Comparison of ENCODE assay signal across 14 cellular contexts in genomic region chr19:51124216-51124615, GRCh38. TPM values are rescaled to one million over a fixed set of nuclear protein-coding genes. Genes with fewer than 3 reads are reported as not detected.
A peak's percentile ranks its signal among the peaks of the same experiment; 100 is the strongest.
DNase-seq lines count a peak whose midpoint lies in the region; ATAC-seq and TF ChIP-seq lines count a peak whose summit lies in the region.
"Had no signal": no experiment of that assay in that cellular context is flagged by ENCODE, and none has a peak within 500 bp of the region (broad histone marks: within the 10 kb centered on the region; RNA-seq: fewer than 3 reads in every experiment).

No MANE protein-coding gene starts in this region.

- no peak for DNase-seq in activated T-cell treated with anti-CD3 and anti-CD28 coated beads, Interleukin-2, amount 50 U/mL, for 72 hours
- DNase-seq in activated T-cell treated with anti-CD3 and anti-CD28 coated beads for 4 hours, result no peak
- no peak for DNase-seq in activated T-helper 2 cell treated with anti-CD3 and anti-CD28 coated beads, Interferon-gamma antibody, Interleukin-2, Interleukin-4, amounts not matched to agents 10 μg/mL and 5 μg/mL and 100 μg/mL, durations not matched to agents 14 hours and 24 hours and 36 hours (ENCODE audit: low spot score)
- no peak for DNase-seq in mesenchymal stem cell
- DNase-seq in NCI-H2196 (lab: John Stamatoyannopoulos, UW; ENCODE audit: unreplicated experiment), result no peak
- DNase-seq in body of pancreas, result no peak
- DNase-seq: foreskin melanocyte; NCI-H1105; NCI-H2171; stimulated activated CD4-positive, alpha-beta T cell treated with anti-CD3 and anti-CD28 coated beads, Interleukin-12 subunit alpha, Interleukin-12 subunit beta, amount 100 ng/mL, for 4 hours had no signal

- no peaks in the 10 kb centered on the region for H3K9me3 Mint-ChIP-seq in activated T-cell treated with anti-CD3 and anti-CD28 coated beads, Interleukin-2, amount 50 U/mL, for 72 hours
- H3K9me3 Mint-ChIP-seq in activated T-helper 2 cell treated with anti-CD3 and anti-CD28 coated beads, Interferon-gamma antibody, Interleukin-2, Interleukin-4, amounts not matched to agents 10 μg/mL and 5 μg/mL and 100 μg/mL, durations not matched to agents 14 hours and 24 hours and 36 hours, result no peaks in the 10 kb centered on the region

- no peak overlapping the region for H3K4me2 ChIP-seq in mesenchymal stem cell (ENCODE audit: low read length, poor library complexity, severe bottlenecking)
- H3K4me2 ChIP-seq: KMS-11 had no signal

- no peak overlapping the region for H3K18ac ChIP-seq in mesenchymal stem cell (ENCODE audit: low read depth in 1 of 2, low read length in 2 of 2)

- no peak overlapping the region for H3K27ac Mint-ChIP-seq in activated T-cell treated with anti-CD3 and anti-CD28 coated beads, Interleukin-2, amount 50 U/mL, for 72 hours
- H3K27ac Mint-ChIP-seq in activated T-helper 2 cell treated with anti-CD3 and anti-CD28 coated beads, Interferon-gamma antibody, Interleukin-2, Interleukin-4, amounts not matched to agents 10 μg/mL and 5 μg/mL and 100 μg/mL, durations not matched to agents 14 hours and 24 hours and 36 hours, result peak overlapping the region; percentile 63

- H2BK5ac ChIP-seq in mesenchymal stem cell (ENCODE audit: low read depth, low read length, poor library complexity, severe bottlenecking), result no peak overlapping the region

- H3K27me3 ChIP-seq in mesenchymal stem cell (ENCODE audit: control insufficient read depth in 1 of 2, insufficient read depth in 1 of 2, low read length in 2 of 2) (no peaks in the 10 kb centered on the region), thymus (ENCODE audit: control insufficient read depth, insufficient read depth) (no peaks in the 10 kb centered on the region), body of pancreas (no peaks in the 10 kb centered on the region)
- H3K27me3 ChIP-seq: pancreas had no signal

- peaks cover 86% of the 10 kb centered on the region for H3K4me1 Mint-ChIP-seq in activated T-cell treated with anti-CD3 and anti-CD28 coated beads, Interleukin-2, amount 50 U/mL, for 72 hours (ENCODE audit: low read depth)
- H3K4me1 Mint-ChIP-seq in activated T-helper 2 cell treated with anti-CD3 and anti-CD28 coated beads, Interferon-gamma antibody, Interleukin-2, Interleukin-4, amounts not matched to agents 10 μg/mL and 5 μg/mL and 100 μg/mL, durations not matched to agents 14 hours and 24 hours and 36 hours (ENCODE audit: low read depth), result peaks cover 38% of the 10 kb centered on the region

- no peak overlapping the region for H3K9ac ChIP-seq in mesenchymal stem cell (ENCODE audit: low read length)
- H3K9ac ChIP-seq: KMS-11 had no signal

- no peak for TF ChIP-seq CTCF in body of pancreas (IDR thresholded peaks at IDR 0.05)

- no peaks in the 10 kb centered on the region for H3K27me3 Mint-ChIP-seq in activated T-cell treated with anti-CD3 and anti-CD28 coated beads, Interleukin-2, amount 50 U/mL, for 72 hours (ENCODE audit: low read depth)
- peaks cover under 1% of the 10 kb centered on the region for H3K27me3 Mint-ChIP-seq in activated T-helper 2 cell treated with anti-CD3 and anti-CD28 coated beads, Interferon-gamma antibody, Interleukin-2, Interleukin-4, amounts not matched to agents 10 μg/mL and 5 μg/mL and 100 μg/mL, durations not matched to agents 14 hours and 24 hours and 36 hours (ENCODE audit: low read depth)

- no peak overlapping the region for H3K23ac ChIP-seq in mesenchymal stem cell (ENCODE audit: low read length in 2 of 2)

- WGBS in mesenchymal stem cell, result 91% methylated on average over 8 of the region's 9 CpGs
- WGBS in thymus, result 94% methylated on average over 9 of the region's 9 CpGs
- 54 to 55% methylated on average over 5 to 8 of the region's 9 CpGs for WGBS in body of pancreas, 2 donors

- H3K9me3 ChIP-seq in mesenchymal stem cell (ENCODE audit: control insufficient read depth, low read length) (no peaks in the 10 kb centered on the region), thymus (ENCODE audit: control insufficient read depth) (no peaks in the 10 kb centered on the region), body of pancreas (no peaks in the 10 kb centered on the region)
- H3K9me3 ChIP-seq: pancreas had no signal

- peak overlapping the region in 1 of 2 experiments; percentile 31 for H2BK12ac ChIP-seq in mesenchymal stem cell (ENCODE audit: low read length in 2 of 2)

- intact Hi-C loops in activated T-helper 2 cell treated with anti-CD3 and anti-CD28 coated beads, Interferon-gamma antibody, Interleukin-2, Interleukin-4, amounts not matched to agents 10 μg/mL and 5 μg/mL and 100 μg/mL, durations not matched to agents 14 hours and 24 hours and 36 hours (cut with micrococcal nuclease), result no loop called here
- intact Hi-C loops in body of pancreas (cut with DNase I), result no loop called here

- no peak for TF ChIP-seq POLR2A in body of pancreas (IDR thresholded peaks at IDR 0.05)

- peak overlapping the region; percentile 62 to 77 for H3K4me3 Mint-ChIP-seq in activated T-cell treated with anti-CD3 and anti-CD28 coated beads, Interleukin-2, amount 50 U/mL, for 72 hours
- no peak overlapping the region for H3K4me3 Mint-ChIP-seq in activated T-helper 2 cell treated with anti-CD3 and anti-CD28 coated beads, Interferon-gamma antibody, Interleukin-2, Interleukin-4, amounts not matched to agents 10 μg/mL and 5 μg/mL and 100 μg/mL, durations not matched to agents 14 hours and 24 hours and 36 hours (ENCODE audit: low read depth)

- peak overlapping the region; percentile 2 for H4K8ac ChIP-seq in mesenchymal stem cell (ENCODE audit: low read length)

- no peak overlapping the region for H2AFZ ChIP-seq in mesenchymal stem cell (ENCODE audit: low read depth, low read length)

- H3K4ac ChIP-seq in mesenchymal stem cell (ENCODE audit: low read depth in 1 of 2, low read length in 2 of 2), result peak overlapping the region in 1 of 2 experiments; percentile 2

- H3K27ac ChIP-seq in mesenchymal stem cell (ENCODE audit: low read length, poor library complexity, severe bottlenecking) (no peak overlapping the region), thymus (ENCODE audit: low read depth) (peak overlapping the region; percentile 31), body of pancreas (peak overlapping the region in 1 of 4 donors; percentile 69)
- H3K27ac ChIP-seq: KMS-11 had no signal

- H2BK120ac ChIP-seq in mesenchymal stem cell (ENCODE audit: low read depth, low read length), result no peak overlapping the region

- no peak for ATAC-seq in activated T-cell treated with anti-CD3 and anti-CD28 coated beads, Interleukin-2, amount 50 U/mL, for 72 hours (replicated peaks in 1 of 2)
- ATAC-seq in body of pancreas (no peak), GM21786 (IDR thresholded peaks at IDR 0.05; ENCODE audit: unreplicated experiment) (no peak)

- H3K4me3 ChIP-seq in mesenchymal stem cell (ENCODE audit: insufficient read depth in 1 of 2, low read depth in 1 of 2, low read length in 2 of 2) (no peak overlapping the region), thymus (ENCODE audit: low read length) (no peak overlapping the region), body of pancreas (no peak overlapping the region)

- H3K14ac ChIP-seq in mesenchymal stem cell (ENCODE audit: low read length in 2 of 2), result no peak overlapping the region

- no peak overlapping the region for H4K91ac ChIP-seq in mesenchymal stem cell (ENCODE audit: low read length)

- H2BK15ac ChIP-seq in mesenchymal stem cell (ENCODE audit: low read depth, poor library complexity, severe bottlenecking), result no peak overlapping the region

- no peaks in the 10 kb centered on the region for H3K79me1 ChIP-seq in mesenchymal stem cell (replicated peaks; ENCODE audit: low read length, poor library complexity, severe bottlenecking)

- H3K4me1 ChIP-seq in mesenchymal stem cell (ENCODE audit: control insufficient read depth, insufficient read depth, low read depth, low read length) (no peaks in the 10 kb centered on the region), thymus (ENCODE audit: control insufficient read depth, insufficient read depth, low read length) (no peaks in the 10 kb centered on the region), body of pancreas (no peaks in the 10 kb centered on the region)
- H3K4me1 ChIP-seq: pancreas had no signal

- H3K36me3 ChIP-seq in mesenchymal stem cell (ENCODE audit: control insufficient read depth in 1 of 2, insufficient read depth in 2 of 2, low read depth in 1 of 2, low read length in 2 of 2) (no peaks in the 10 kb centered on the region), thymus (ENCODE audit: control insufficient read depth, insufficient read depth) (no peaks in the 10 kb centered on the region), body of pancreas (replicated peaks in 1 of 2; ENCODE audit: insufficient read depth in 1 of 2, low read depth in 2 of 2) (no peaks in the 10 kb centered on the region)
- H3K36me3 ChIP-seq: pancreas had no signal

- H3K36me3 Mint-ChIP-seq in activated T-cell treated with anti-CD3 and anti-CD28 coated beads, Interleukin-2, amount 50 U/mL, for 72 hours (ENCODE audit: insufficient read depth in 2 of 2), result no peaks in the 10 kb centered on the region
- no peaks in the 10 kb centered on the region for H3K36me3 Mint-ChIP-seq in activated T-helper 2 cell treated with anti-CD3 and anti-CD28 coated beads, Interferon-gamma antibody, Interleukin-2, Interleukin-4, amounts not matched to agents 10 μg/mL and 5 μg/mL and 100 μg/mL, durations not matched to agents 14 hours and 24 hours and 36 hours (ENCODE audit: low read depth)

- H2AK5ac ChIP-seq in mesenchymal stem cell (ENCODE audit: low read length, severe bottlenecking), result no peak overlapping the region

RNA-seq across cellular contexts. Expression of gene SIGLEC9, which starts 0.5 kb away (rescaled TPM):
- 1 to 10 TPM in 1 of 2 donors, under 1 TPM in 1; 0.74 to 1.6 TPM for total RNA-seq in activated T-cell treated with anti-CD3 and anti-CD28 coated beads, Interleukin-2, amount 50 U/mL, for 72 hours
- total RNA-seq in activated T-helper 2 cell treated with anti-CD3 and anti-CD28 coated beads, Interferon-gamma antibody, Interleukin-2, Interleukin-4, amounts not matched to agents 10 μg/mL and 5 μg/mL and 100 μg/mL, durations not matched to agents 14 hours and 24 hours and 36 hours, result 0.18 TPM in 1 of 2 replicates, not detected in the other
- 0.21 TPM for polyA plus RNA-seq in mesenchymal stem cell (2013, experiment 1 of 2)
- polyA plus RNA-seq in mesenchymal stem cell (2013, experiment 2 of 2), result 0.25 TPM
- polyA plus RNA-seq in thymus, result 6.8 TPM
- 1 to 10 TPM in 1 of 2 donors, under 1 TPM in 1; 0.33 to 1.3 TPM for total RNA-seq in body of pancreas

RNA-seq across cellular contexts. Expression of gene CTU1, which starts 16.0 kb away (rescaled TPM):
- 10 to 100 TPM; 10.7 to 11.9 TPM for total RNA-seq in activated T-cell treated with anti-CD3 and anti-CD28 coated beads, Interleukin-2, amount 50 U/mL, for 72 hours
- 9.7 and 11.0 TPM in 2 replicates for total RNA-seq in activated T-helper 2 cell treated with anti-CD3 and anti-CD28 coated beads, Interferon-gamma antibody, Interleukin-2, Interleukin-4, amounts not matched to agents 10 μg/mL and 5 μg/mL and 100 μg/mL, durations not matched to agents 14 hours and 24 hours and 36 hours
- 2.5 TPM for polyA plus RNA-seq in mesenchymal stem cell (2013, experiment 1 of 2)
- polyA plus RNA-seq in mesenchymal stem cell (2013, experiment 2 of 2), result 2.7 TPM
- 2.9 TPM for polyA plus RNA-seq in thymus
- total RNA-seq in body of pancreas, result 10 to 100 TPM in 1 of 2 donors, 1 to 10 TPM in 1; 6.0 to 32.3 TPM

RNA-seq across cellular contexts. Expression of gene SIGLEC7, which starts 17.9 kb away (rescaled TPM):
- not detected for total RNA-seq in activated T-cell treated with anti-CD3 and anti-CD28 coated beads, Interleukin-2, amount 50 U/mL, for 72 hours
- total RNA-seq in activated T-helper 2 cell treated with anti-CD3 and anti-CD28 coated beads, Interferon-gamma antibody, Interleukin-2, Interleukin-4, amounts not matched to agents 10 μg/mL and 5 μg/mL and 100 μg/mL, durations not matched to agents 14 hours and 24 hours and 36 hours, result not detected in 2 replicates
- 0.18 TPM for polyA plus RNA-seq in mesenchymal stem cell (2013, experiment 1 of 2)
- 0.14 TPM for polyA plus RNA-seq in mesenchymal stem cell (2013, experiment 2 of 2)
- polyA plus RNA-seq in thymus, result 3.6 TPM
- total RNA-seq in body of pancreas, result not detected

RNA-seq across cellular contexts. Expression of gene KLK14, which starts 41.5 kb away (rescaled TPM):
- 1 to 10 TPM in 1 of 2 donors, under 1 TPM in 1; 0.69 to 1.2 TPM for total RNA-seq in activated T-cell treated with anti-CD3 and anti-CD28 coated beads, Interleukin-2, amount 50 U/mL, for 72 hours
- 0.44 and 0.52 TPM in 2 replicates for total RNA-seq in activated T-helper 2 cell treated with anti-CD3 and anti-CD28 coated beads, Interferon-gamma antibody, Interleukin-2, Interleukin-4, amounts not matched to agents 10 μg/mL and 5 μg/mL and 100 μg/mL, durations not matched to agents 14 hours and 24 hours and 36 hours
- polyA plus RNA-seq in mesenchymal stem cell (2013, experiment 1 of 2), result not detected
- polyA plus RNA-seq in mesenchymal stem cell (2013, experiment 2 of 2), result not detected
- 1.2 TPM for polyA plus RNA-seq in thymus
- total RNA-seq in body of pancreas, result not detected

RNA-seq across cellular contexts. Expression of gene KLK13, which starts 59.3 kb away (rescaled TPM):
- total RNA-seq in activated T-cell treated with anti-CD3 and anti-CD28 coated beads, Interleukin-2, amount 50 U/mL, for 72 hours, result not detected
- not detected in 2 replicates for total RNA-seq in activated T-helper 2 cell treated with anti-CD3 and anti-CD28 coated beads, Interferon-gamma antibody, Interleukin-2, Interleukin-4, amounts not matched to agents 10 μg/mL and 5 μg/mL and 100 μg/mL, durations not matched to agents 14 hours and 24 hours and 36 hours
- polyA plus RNA-seq in mesenchymal stem cell (2013, experiment 1 of 2), result not detected
- polyA plus RNA-seq in mesenchymal stem cell (2013, experiment 2 of 2), result not detected
- 0.89 TPM for polyA plus RNA-seq in thymus
- 10 to 100 TPM in 1 of 2 donors, under 1 TPM in 1; 0.52 to 31.6 TPM for total RNA-seq in body of pancreas
